Comparison of ENCODE assay signal across 18 cellular contexts in genomic region chr7:151704284-151704968, GRCh38.
"Had no signal": no experiment of that assay in that cellular context is flagged by ENCODE, and none has a peak within 500 bp of the region (broad histone marks: within the 10 kb centered on the region; RNA-seq: fewer than 3 reads in every experiment).

No MANE protein-coding gene starts in this region.

- H3K27me3 ChIP-seq: adrenal gland, ascending aorta, dorsolateral prefrontal cortex, ovary, vagina had no signal

- ATAC-seq: activated T-helper 17 cell treated with anti-CD3 and anti-CD28 coated beads, Interleukin-2, amount 50 U/mL, for 72 hours; effector memory CD8-positive, alpha-beta T cell; esophagus mucosa; natural killer cell treated with Interleukin-12 subunit alpha and Interleukin-12 subunit beta and Interleukin-15 and Interleukin-18, amount 100 ng/mL, for 72 hours had no signal

- DNase-seq: activated naive CD4-positive, alpha-beta T cell; activated T-cell treated with anti-CD3 and anti-CD28 coated beads, Interleukin-2, amount 50 U/mL, for 24 hours; adrenal gland; effector memory CD8-positive, alpha-beta T cell; hypothalamus; ovary; stimulated activated CD4-positive, alpha-beta T cell treated with anti-CD3 and anti-CD28 coated beads, Interleukin-4, amount 100 ng/mL, for 24 hours; stimulated activated naive CD4-positive, alpha-beta T cell treated with Interleukin-2 at 50 U/mL for 16 hours; T1000 had no signal

- H3K27ac ChIP-seq: adrenal gland, ascending aorta, neutrophil, ovary, prostate gland, thoracic aorta, vagina had no signal

- H3K4me1 ChIP-seq: prostate gland had no signal

- H3K36me3 ChIP-seq: adrenal gland, ascending aorta, neutrophil, ovary, prostate gland, thoracic aorta, vagina had no signal

- H3K9me3 ChIP-seq: adrenal gland, ascending aorta, neutrophil, ovary, prostate gland, thoracic aorta, vagina had no signal

- H3K4me3 ChIP-seq: adrenal gland, ovary, prostate gland, vagina had no signal
